1 cellular context compared by ENCODE assay signal in the genomic region with DNA sequence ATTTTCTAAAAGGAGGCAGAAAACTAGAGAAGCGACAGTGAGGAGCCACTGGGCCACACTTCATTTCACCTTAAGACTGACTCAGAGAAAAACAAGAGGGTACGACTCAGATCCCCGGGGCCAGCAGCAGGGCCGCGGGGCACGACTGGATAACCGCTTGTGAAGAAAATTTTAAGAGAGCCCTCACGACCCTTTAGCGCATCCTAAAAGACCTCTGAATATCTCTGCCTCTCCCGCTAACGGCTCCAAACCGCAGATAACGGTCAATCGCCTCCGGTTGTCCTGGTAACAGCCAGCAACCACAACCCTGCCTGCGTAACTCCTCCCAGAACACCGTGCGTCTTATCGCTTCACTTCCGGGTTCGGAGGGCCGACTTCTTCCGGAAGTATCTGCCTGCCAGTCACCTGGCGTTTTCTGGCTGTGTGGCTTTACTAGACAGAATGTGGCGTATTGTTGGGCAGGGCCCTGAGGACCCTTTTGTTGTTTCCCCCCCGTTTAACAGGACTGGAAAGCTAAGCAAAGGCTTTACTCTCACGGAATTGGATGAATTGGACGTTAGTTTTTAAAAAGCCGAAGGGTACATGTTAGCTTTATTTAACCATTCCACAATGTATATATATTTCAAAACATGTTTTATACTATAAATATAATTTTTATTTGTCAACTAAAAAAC.
TF ChIP-seq lines count a peak whose summit lies in the region.

No MANE protein-coding gene starts in this region.

TF ChIP-seq in K562, 482 proteins besides CTCF, POLR2A, EP300 and RAD21 (continued from another document and continues in another):
- TF ChIP-seq, protein P1, sequence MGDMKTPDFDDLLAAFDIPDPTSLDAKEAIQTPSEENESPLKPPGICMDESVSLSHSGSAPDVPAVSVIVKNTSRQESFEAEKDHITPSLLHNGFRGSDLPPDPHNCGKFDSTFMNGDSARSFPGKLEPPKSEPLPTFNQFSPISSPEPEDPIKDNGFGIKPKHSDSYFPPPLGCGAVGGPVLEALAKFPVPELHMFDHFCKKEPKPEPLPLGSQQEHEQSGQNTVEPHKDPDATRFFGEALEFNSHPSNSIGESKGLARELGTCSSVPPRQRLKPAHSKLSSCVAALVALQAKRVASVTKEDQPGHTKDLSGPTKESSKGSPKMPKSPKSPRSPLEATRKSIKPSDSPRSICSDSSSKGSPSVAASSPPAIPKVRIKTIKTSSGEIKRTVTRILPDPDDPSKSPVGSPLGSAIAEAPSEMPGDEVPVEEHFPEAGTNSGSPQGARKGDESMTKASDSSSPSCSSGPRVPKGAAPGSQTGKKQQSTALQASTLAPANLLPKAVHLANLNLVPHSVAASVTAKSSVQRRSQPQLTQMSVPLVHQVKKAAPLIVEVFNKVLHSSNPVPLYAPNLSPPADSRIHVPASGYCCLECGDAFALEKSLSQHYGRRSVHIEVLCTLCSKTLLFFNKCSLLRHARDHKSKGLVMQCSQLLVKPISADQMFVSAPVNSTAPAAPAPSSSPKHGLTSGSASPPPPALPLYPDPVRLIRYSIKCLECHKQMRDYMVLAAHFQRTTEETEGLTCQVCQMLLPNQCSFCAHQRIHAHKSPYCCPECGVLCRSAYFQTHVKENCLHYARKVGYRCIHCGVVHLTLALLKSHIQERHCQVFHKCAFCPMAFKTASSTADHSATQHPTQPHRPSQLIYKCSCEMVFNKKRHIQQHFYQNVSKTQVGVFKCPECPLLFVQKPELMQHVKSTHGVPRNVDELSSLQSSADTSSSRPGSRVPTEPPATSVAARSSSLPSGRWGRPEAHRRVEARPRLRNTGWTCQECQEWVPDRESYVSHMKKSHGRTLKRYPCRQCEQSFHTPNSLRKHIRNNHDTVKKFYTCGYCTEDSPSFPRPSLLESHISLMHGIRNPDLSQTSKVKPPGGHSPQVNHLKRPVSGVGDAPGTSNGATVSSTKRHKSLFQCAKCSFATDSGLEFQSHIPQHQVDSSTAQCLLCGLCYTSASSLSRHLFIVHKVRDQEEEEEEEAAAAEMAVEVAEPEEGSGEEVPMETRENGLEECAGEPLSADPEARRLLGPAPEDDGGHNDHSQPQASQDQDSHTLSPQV (IDR thresholded peaks at IDR 0.05) = no peak
- TF ChIP-seq CREB1 (IDR thresholded peaks at IDR 0.05) (peak; percentile 70), CREB1 (CRISPR knock-in tag; IDR thresholded peaks at IDR 0.05) (peak; percentile 60; the same call in 1 of the 2 replicates), TAF9B (IDR thresholded peaks at IDR 0.05; ENCODE audit: partially characterized antibody) (peak; percentile 87), SRSF7 (optimal IDR thresholded peaks at IDR 0.05; ENCODE audit: low read depth, low read length) (no peak), NONO (IDR thresholded peaks at IDR 0.05; ENCODE audit: low read depth in 2 of 2, low read length in 1 of 2) (no peak), NFATC3 (IDR thresholded peaks at IDR 0.05) (no peak), GABPA (tag; conservative IDR thresholded peaks at IDR 0.05; ENCODE audit: low read depth) (peak; percentile 96), NR2C2 (CRISPR knock-in tag; IDR thresholded peaks at IDR 0.05) (peak; percentile 91), NR2C2 (tag; IDR thresholded peaks at IDR 0.05) (peak; percentile 99), SOX6 (IDR thresholded peaks at IDR 0.05) (peak; percentile 73), ZNF584 (CRISPR knock-in tag; IDR thresholded peaks at IDR 0.05; ENCODE audit: low read depth) (no peak), STAT5B (CRISPR knock-in tag; IDR thresholded peaks at IDR 0.05) (no peak), XRCC5 (IDR thresholded peaks at IDR 0.05; ENCODE audit: low read depth, low read length) (peak; percentile 61; the same call in 1 of the 2 replicates), MAZ (CRISPR knock-in tag; conservative IDR thresholded peaks at IDR 0.05 in 1 of 2, IDR thresholded peaks at IDR 0.05 in 1 of 2) (0 out of 4 replicates have a peak, but pooled peaks have one; percentile 12 to 22), SP2 (IDR thresholded peaks at IDR 0.05; ENCODE audit: extremely low read depth, low read depth, low read length, poor library complexity, severe bottlenecking) (no peak), JUN (IDR thresholded peaks at IDR 0.05; ENCODE audit: borderline replicate concordance, low read depth, low read length) (0 out of 2 replicates have a peak, but pooled peaks have one; percentile 33), JUN (CRISPR knock-in tag; IDR thresholded peaks at IDR 0.05; ENCODE audit: borderline replicate concordance) (no peak), SRSF9 (IDR thresholded peaks at IDR 0.05; ENCODE audit: borderline replicate concordance, low read depth, low read length) (no peak), GATAD2B (IDR thresholded peaks at IDR 0.05; ENCODE audit: borderline replicate concordance) (peak; percentile 66; the same call in 1 of the 2 replicates), PHF20 (IDR thresholded peaks at IDR 0.05; ENCODE audit: partially characterized antibody) (peak; percentile 75), ZNF644 (tag; IDR thresholded peaks at IDR 0.05; ENCODE audit: low read depth) (peak; percentile 37; the same call in 1 of the 2 replicates), ZNF764 (CRISPR knock-in tag; IDR thresholded peaks at IDR 0.05; ENCODE audit: low read depth) (no peak), HDAC6 (IDR thresholded peaks at IDR 0.05; ENCODE audit: low read depth, low read length) (no peak), YBX1 (IDR thresholded peaks at IDR 0.05) (no peak), ZNF274 (IDR thresholded peaks at IDR 0.05; ENCODE audit: borderline replicate concordance, low read depth, low read length) (no peak), ILK (tag; IDR thresholded peaks at IDR 0.05; ENCODE audit: borderline replicate concordance, low read depth) (no peak), ARID2 (IDR thresholded peaks at IDR 0.05) (no peak)
- TF ChIP-seq, protein P2, sequence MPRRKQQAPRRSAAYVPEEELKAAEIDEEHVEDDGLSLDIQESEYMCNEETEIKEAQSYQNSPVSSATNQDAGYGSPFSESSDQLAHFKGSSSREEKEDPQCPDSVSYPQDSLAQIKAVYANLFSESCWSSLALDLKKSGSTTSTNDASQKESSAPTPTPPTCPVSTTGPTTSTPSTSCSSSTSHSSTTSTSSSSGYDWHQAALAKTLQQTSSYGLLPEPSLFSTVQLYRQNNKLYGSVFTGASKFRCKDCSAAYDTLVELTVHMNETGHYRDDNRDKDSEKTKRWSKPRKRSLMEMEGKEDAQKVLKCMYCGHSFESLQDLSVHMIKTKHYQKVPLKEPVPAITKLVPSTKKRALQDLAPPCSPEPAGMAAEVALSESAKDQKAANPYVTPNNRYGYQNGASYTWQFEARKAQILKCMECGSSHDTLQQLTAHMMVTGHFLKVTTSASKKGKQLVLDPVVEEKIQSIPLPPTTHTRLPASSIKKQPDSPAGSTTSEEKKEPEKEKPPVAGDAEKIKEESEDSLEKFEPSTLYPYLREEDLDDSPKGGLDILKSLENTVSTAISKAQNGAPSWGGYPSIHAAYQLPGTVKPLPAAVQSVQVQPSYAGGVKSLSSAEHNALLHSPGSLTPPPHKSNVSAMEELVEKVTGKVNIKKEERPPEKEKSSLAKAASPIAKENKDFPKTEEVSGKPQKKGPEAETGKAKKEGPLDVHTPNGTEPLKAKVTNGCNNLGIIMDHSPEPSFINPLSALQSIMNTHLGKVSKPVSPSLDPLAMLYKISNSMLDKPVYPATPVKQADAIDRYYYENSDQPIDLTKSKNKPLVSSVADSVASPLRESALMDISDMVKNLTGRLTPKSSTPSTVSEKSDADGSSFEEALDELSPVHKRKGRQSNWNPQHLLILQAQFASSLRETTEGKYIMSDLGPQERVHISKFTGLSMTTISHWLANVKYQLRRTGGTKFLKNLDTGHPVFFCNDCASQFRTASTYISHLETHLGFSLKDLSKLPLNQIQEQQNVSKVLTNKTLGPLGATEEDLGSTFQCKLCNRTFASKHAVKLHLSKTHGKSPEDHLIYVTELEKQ (CRISPR knock-in tag; IDR thresholded peaks at IDR 0.05) = no peak
- TF ChIP-seq, protein P3, sequence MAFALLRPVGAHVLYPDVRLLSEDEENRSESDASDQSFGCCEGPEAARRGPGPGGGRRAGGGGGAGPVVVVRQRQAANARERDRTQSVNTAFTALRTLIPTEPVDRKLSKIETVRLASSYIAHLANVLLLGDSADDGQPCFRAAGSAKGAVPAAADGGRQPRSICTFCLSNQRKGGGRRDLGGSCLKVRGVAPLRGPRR (CRISPR knock-in tag; IDR thresholded peaks at IDR 0.05) = no peak
- TF ChIP-seq, protein P4, sequence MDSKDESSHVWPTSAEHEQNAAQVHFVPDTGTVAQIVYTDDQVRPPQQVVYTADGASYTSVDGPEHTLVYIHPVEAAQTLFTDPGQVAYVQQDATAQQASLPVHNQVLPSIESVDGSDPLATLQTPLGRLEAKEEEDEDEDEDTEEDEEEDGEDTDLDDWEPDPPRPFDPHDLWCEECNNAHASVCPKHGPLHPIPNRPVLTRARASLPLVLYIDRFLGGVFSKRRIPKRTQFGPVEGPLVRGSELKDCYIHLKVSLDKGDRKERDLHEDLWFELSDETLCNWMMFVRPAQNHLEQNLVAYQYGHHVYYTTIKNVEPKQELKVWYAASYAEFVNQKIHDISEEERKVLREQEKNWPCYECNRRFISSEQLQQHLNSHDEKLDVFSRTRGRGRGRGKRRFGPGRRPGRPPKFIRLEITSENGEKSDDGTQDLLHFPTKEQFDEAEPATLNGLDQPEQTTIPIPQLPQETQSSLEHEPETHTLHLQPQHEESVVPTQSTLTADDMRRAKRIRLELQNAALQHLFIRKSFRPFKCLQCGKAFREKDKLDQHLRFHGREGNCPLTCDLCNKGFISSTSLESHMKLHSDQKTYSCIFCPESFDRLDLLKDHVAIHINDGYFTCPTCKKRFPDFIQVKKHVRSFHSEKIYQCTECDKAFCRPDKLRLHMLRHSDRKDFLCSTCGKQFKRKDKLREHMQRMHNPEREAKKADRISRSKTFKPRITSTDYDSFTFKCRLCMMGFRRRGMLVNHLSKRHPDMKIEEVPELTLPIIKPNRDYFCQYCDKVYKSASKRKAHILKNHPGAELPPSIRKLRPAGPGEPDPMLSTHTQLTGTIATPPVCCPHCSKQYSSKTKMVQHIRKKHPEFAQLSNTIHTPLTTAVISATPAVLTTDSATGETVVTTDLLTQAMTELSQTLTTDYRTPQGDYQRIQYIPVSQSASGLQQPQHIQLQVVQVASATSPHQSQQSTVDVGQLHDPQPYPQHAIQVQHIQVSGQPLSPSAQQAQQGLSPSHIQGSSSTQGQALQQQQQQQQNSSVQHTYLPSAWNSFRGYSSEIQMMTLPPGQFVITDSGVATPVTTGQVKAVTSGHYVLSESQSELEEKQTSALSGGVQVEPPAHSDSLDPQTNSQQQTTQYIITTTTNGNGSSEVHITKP (IDR thresholded peaks at IDR 0.05; ENCODE audit: partially characterized antibody) = peak; percentile 25
- TF ChIP-seq, protein P5, sequence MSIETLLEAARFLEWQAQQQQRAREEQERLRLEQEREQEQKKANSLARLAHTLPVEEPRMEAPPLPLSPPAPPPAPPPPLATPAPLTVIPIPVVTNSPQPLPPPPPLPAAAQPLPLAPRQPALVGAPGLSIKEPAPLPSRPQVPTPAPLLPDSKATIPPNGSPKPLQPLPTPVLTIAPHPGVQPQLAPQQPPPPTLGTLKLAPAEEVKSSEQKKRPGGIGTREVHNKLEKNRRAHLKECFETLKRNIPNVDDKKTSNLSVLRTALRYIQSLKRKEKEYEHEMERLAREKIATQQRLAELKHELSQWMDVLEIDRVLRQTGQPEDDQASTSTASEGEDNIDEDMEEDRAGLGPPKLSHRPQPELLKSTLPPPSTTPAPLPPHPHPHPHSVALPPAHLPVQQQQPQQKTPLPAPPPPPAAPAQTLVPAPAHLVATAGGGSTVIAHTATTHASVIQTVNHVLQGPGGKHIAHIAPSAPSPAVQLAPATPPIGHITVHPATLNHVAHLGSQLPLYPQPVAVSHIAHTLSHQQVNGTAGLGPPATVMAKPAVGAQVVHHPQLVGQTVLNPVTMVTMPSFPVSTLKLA (conservative IDR thresholded peaks at IDR 0.05) = peak; percentile 56 to 74
- TF ChIP-seq, protein P6, sequence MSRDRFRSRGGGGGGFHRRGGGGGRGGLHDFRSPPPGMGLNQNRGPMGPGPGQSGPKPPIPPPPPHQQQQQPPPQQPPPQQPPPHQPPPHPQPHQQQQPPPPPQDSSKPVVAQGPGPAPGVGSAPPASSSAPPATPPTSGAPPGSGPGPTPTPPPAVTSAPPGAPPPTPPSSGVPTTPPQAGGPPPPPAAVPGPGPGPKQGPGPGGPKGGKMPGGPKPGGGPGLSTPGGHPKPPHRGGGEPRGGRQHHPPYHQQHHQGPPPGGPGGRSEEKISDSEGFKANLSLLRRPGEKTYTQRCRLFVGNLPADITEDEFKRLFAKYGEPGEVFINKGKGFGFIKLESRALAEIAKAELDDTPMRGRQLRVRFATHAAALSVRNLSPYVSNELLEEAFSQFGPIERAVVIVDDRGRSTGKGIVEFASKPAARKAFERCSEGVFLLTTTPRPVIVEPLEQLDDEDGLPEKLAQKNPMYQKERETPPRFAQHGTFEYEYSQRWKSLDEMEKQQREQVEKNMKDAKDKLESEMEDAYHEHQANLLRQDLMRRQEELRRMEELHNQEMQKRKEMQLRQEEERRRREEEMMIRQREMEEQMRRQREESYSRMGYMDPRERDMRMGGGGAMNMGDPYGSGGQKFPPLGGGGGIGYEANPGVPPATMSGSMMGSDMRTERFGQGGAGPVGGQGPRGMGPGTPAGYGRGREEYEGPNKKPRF (IDR thresholded peaks at IDR 0.05; ENCODE audit: low read depth, low read length) = no peak
- TF ChIP-seq, protein P7, sequence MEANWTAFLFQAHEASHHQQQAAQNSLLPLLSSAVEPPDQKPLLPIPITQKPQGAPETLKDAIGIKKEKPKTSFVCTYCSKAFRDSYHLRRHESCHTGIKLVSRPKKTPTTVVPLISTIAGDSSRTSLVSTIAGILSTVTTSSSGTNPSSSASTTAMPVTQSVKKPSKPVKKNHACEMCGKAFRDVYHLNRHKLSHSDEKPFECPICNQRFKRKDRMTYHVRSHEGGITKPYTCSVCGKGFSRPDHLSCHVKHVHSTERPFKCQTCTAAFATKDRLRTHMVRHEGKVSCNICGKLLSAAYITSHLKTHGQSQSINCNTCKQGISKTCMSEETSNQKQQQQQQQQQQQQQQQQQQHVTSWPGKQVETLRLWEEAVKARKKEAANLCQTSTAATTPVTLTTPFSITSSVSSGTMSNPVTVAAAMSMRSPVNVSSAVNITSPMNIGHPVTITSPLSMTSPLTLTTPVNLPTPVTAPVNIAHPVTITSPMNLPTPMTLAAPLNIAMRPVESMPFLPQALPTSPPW (CRISPR knock-in tag; IDR thresholded peaks at IDR 0.05) = peak; percentile 14; the same call in 1 of the 2 replicates
- TF ChIP-seq, protein P8, sequence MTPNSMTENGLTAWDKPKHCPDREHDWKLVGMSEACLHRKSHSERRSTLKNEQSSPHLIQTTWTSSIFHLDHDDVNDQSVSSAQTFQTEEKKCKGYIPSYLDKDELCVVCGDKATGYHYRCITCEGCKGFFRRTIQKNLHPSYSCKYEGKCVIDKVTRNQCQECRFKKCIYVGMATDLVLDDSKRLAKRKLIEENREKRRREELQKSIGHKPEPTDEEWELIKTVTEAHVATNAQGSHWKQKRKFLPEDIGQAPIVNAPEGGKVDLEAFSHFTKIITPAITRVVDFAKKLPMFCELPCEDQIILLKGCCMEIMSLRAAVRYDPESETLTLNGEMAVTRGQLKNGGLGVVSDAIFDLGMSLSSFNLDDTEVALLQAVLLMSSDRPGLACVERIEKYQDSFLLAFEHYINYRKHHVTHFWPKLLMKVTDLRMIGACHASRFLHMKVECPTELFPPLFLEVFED (CRISPR knock-in tag; conservative IDR thresholded peaks at IDR 0.05) = no peak
- TF ChIP-seq, protein P9, sequence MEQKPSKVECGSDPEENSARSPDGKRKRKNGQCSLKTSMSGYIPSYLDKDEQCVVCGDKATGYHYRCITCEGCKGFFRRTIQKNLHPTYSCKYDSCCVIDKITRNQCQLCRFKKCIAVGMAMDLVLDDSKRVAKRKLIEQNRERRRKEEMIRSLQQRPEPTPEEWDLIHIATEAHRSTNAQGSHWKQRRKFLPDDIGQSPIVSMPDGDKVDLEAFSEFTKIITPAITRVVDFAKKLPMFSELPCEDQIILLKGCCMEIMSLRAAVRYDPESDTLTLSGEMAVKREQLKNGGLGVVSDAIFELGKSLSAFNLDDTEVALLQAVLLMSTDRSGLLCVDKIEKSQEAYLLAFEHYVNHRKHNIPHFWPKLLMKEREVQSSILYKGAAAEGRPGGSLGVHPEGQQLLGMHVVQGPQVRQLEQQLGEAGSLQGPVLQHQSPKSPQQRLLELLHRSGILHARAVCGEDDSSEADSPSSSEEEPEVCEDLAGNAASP (IDR thresholded peaks at IDR 0.05) = no peak
